Comparison of ENCODE assay signal across 8 cellular contexts in genomic region chr18:49812321-49813070, GRCh38. TPM values are rescaled to one million over a fixed set of nuclear protein-coding genes. Genes with fewer than 3 reads are reported as not detected.
DNase-seq lines count a peak whose midpoint lies in the region; ATAC-seq and TF ChIP-seq lines count a peak whose summit lies in the region.

No MANE protein-coding gene starts in this region.

- peaks cover 0 to 3% (median 0%) of the 10 kb centered on the region in 9 donors for H3K36me3 ChIP-seq in heart right ventricle
- H3K36me3 ChIP-seq in skeletal muscle tissue (ENCODE audit: control insufficient read depth in 3 of 3, insufficient read depth in 3 of 3, low read length in 3 of 3), result no peaks in the 10 kb centered on the region

- peaks cover 29% of the 10 kb centered on the region for H3K9me3 Mint-ChIP-seq in WTC11

- H3K4me1 Mint-ChIP-seq in WTC11, result peaks cover 23% of the 10 kb centered on the region

- H3K27ac Mint-ChIP-seq in WTC11, result peak overlapping the region; percentile 28

- POLR2A ChIA-PET in WTC11 (lab: Charles Lee), result no interaction called here

- CTCF ChIA-PET in WTC11 (lab: Charles Lee), result interaction anchor here (0.9 to 4.2 kb wide), 3 partner anchors 46 to 302 kb away, joined by 3 to 30 read pairs (median 5); no protein-coding TSS in a partner anchor

- peak overlapping the region; percentile 91 to 100 (median 98) for H3K27ac ChIP-seq in heart right ventricle
- peak overlapping the region; percentile 98 for H3K27ac ChIP-seq in right cardiac atrium (ENCODE audit: low read length)
- peak overlapping the region; percentile 93 for H3K27ac ChIP-seq in skeletal muscle tissue (ENCODE audit: low read depth, low read length)

- intact Hi-C loops in heart right ventricle (cut with DNase I) (no loop called here), left cardiac atrium (cut with DNase I) (no loop called here), right cardiac atrium (cut with DNase I) (no loop called here)

- H3K4me3 ChIP-seq in heart right ventricle (peak overlapping the region; percentile 65 to 86 (median 74)), right cardiac atrium (ENCODE audit: low read length) (peak overlapping the region; percentile 76), skeletal muscle tissue (ENCODE audit: low read length in 3 of 3) (peak overlapping the region; percentile 84 to 94 (median 88))

- H3K36me3 Mint-ChIP-seq in WTC11, result peaks cover 29% of the 10 kb centered on the region

- H3K9me3 ChIP-seq in heart right ventricle (peaks cover 0 to 25% (median 4%) of the 10 kb centered on the region in 11 donors), right cardiac atrium (ENCODE audit: control insufficient read depth, low read length) (no peaks in the 10 kb centered on the region), skeletal muscle tissue (ENCODE audit: control insufficient read depth in 3 of 3, low read length in 3 of 3) (peaks cover 0 to 3% (median 0%) of the 10 kb centered on the region in 3 donors)

- DNase-seq in heart right ventricle (no peak), left cardiac atrium (no peak), WTC11 (ENCODE audit: low spot score) (no peak), right cardiac atrium (no peak), NCI-H524 treated with DMSO at 0.1 percent for 48 hours (lab: John Stamatoyannopoulos, UW) (no peak), HuH-7 (ENCODE audit: low spot score) (no peak)
- no peak for DNase-seq in stimulated activated CD4-positive, alpha-beta T cell treated with anti-CD3 and anti-CD28 coated beads, Interleukin-4, amount 100 ng/mL, for 4 hours

- WGBS in heart right ventricle, 2 donors, result 39 to 46% methylated on average over 14 of the region's 14 CpGs
- 46% methylated on average over 14 of the region's 14 CpGs for WGBS in right cardiac atrium

- H3K27me3 ChIP-seq in heart right ventricle (no peaks in the 10 kb centered on the region), right cardiac atrium (ENCODE audit: control insufficient read depth, insufficient read depth) (no peaks in the 10 kb centered on the region), skeletal muscle tissue (ENCODE audit: control insufficient read depth in 3 of 3, insufficient read depth in 3 of 3, low read length in 3 of 3) (no peaks in the 10 kb centered on the region)

- peak overlapping the region; percentile 79 to 92 (median 91) for H3K9ac ChIP-seq in skeletal muscle tissue (ENCODE audit: low read depth in 1 of 3, low read length in 3 of 3)

- ATAC-seq in heart right ventricle (no peak), left cardiac atrium (no peak), WTC11 (no peak), right cardiac atrium (no peak)

- peak overlapping the region; percentile 90 for H3K4me3 Mint-ChIP-seq in WTC11

- TF ChIP-seq CTCF in heart right ventricle (IDR thresholded peaks at IDR 0.05) (no peak), WTC11 (IDR thresholded peaks at IDR 0.05) (no peak)

- H3K4me1 ChIP-seq in heart right ventricle, result peaks cover 3 to 31% (median 16%) of the 10 kb centered on the region in 9 donors
- peaks cover 4% of the 10 kb centered on the region for H3K4me1 ChIP-seq in right cardiac atrium (ENCODE audit: control insufficient read depth, insufficient read depth, low read length)
- H3K4me1 ChIP-seq in skeletal muscle tissue (ENCODE audit: control insufficient read depth in 3 of 3, insufficient read depth in 3 of 3, low read length in 3 of 3), result peaks cover 12 to 21% (median 15%) of the 10 kb centered on the region in 3 donors

- H3K27me3 Mint-ChIP-seq in WTC11 (ENCODE audit: low read depth), result no peaks in the 10 kb centered on the region

TF ChIP-seq in WTC11, 78 proteins besides CTCF, POLR2A, EP300 and RAD21:
- TF ChIP-seq TEAD4 (CRISPR knock-in tag; IDR thresholded peaks at IDR 0.05) (0 out of 2 replicates have a peak, but pooled peaks have one; percentile 14), MXD4 (CRISPR knock-in tag; IDR thresholded peaks at IDR 0.05; ENCODE audit: borderline replicate concordance) (no peak)

RNA-seq across cellular contexts. Expression of gene ACAA2, which starts 0.8 kb away (rescaled TPM):
- total RNA-seq in heart right ventricle, result 100 to 1,000 TPM; 171 to 377 (median 251) TPM
- polyA plus RNA-seq in heart right ventricle, result 100 to 1,000 TPM in 1 of 2 donors, 10 to 100 TPM in 1; 46.7 to 119 TPM
- total RNA-seq in left cardiac atrium, result 100 to 1,000 TPM; 137 to 155 TPM
- 135 to 136 TPM (median 136 TPM) in 3 replicates for total RNA-seq in WTC11 (2021)
- total RNA-seq in right cardiac atrium, result 100 to 1,000 TPM in 3 of 4 donors, 10 to 100 TPM in 1; 95.8 to 145 (median 123) TPM
- polyA plus RNA-seq in right cardiac atrium, result 146 TPM
- 77.2 TPM for total RNA-seq in skeletal muscle tissue
